Comparison of ENCODE assay signal across 9 cellular contexts in genomic region chr1:111603979-111604378, GRCh38. TPM values are rescaled to one million over a fixed set of nuclear protein-coding genes. Genes with fewer than 3 reads are reported as not detected.
A peak's percentile ranks its signal among the peaks of the same experiment; 100 is the strongest.
DNase-seq lines count a peak whose midpoint lies in the region; FAIRE-seq and TF ChIP-seq lines count a peak whose summit lies in the region.
"Had no signal": no experiment of that assay in that cellular context is flagged by ENCODE, and none has a peak within 500 bp of the region (broad histone marks: within the 10 kb centered on the region; RNA-seq: fewer than 3 reads in every experiment).

No MANE protein-coding gene starts in this region.

- no peaks in the 10 kb centered on the region for H3K9me2 ChIP-seq in hepatocyte (replicated peaks; ENCODE audit: insufficient read depth)

- no peaks in the 10 kb centered on the region for H3K36me3 ChIP-seq in hepatocyte (replicated peaks; ENCODE audit: insufficient read depth, low read depth)
- no peaks in the 10 kb centered on the region for H3K36me3 ChIP-seq in prostate gland

- H3K9me3 ChIP-seq in hepatocyte (ENCODE audit: low read depth), result no peaks in the 10 kb centered on the region
- no peaks in the 10 kb centered on the region for H3K9me3 ChIP-seq in prostate gland

- no peaks in the 10 kb centered on the region for H3K79me2 ChIP-seq in hepatocyte

- H3K27ac ChIP-seq in caudate nucleus (ENCODE audit: low read depth, low read length), result no peak overlapping the region
- no peak overlapping the region for H3K27ac ChIP-seq in hepatocyte
- H3K27ac ChIP-seq in prostate gland, result no peak overlapping the region

- FAIRE-seq in GM18507 (lab: Jason Lieb, UNC), result peak; percentile 80
- FAIRE-seq: bronchial epithelial cell had no signal

- TF ChIP-seq CTCF in hepatocyte (IDR thresholded peaks at IDR 0.05; ENCODE audit: poor library complexity), result no peak
- no peak for TF ChIP-seq CTCF in prostate gland (IDR thresholded peaks at IDR 0.05)

- H2AFZ ChIP-seq in hepatocyte, result no peak overlapping the region

- intact Hi-C loops in prostate gland (cut with DNase I), result no loop called here

- no peaks in the 10 kb centered on the region for H4K20me1 ChIP-seq in hepatocyte (ENCODE audit: insufficient read depth, poor library complexity, severe bottlenecking)

- H3K4me1 ChIP-seq in hepatocyte (ENCODE audit: insufficient read depth) (peaks cover 5% of the 10 kb centered on the region), prostate gland (replicated peaks) (no peaks in the 10 kb centered on the region)

- no peak overlapping the region for H3K4me3 ChIP-seq in hepatocyte
- H3K4me3 ChIP-seq in prostate gland, result no peak overlapping the region

- no peak overlapping the region for H3K4me2 ChIP-seq in hepatocyte

- H3K27me3 ChIP-seq in hepatocyte (no peaks in the 10 kb centered on the region), prostate gland (replicated peaks; ENCODE audit: insufficient read depth) (no peaks in the 10 kb centered on the region)

- 54% methylated on average over 4 of the region's 4 CpGs for WGBS in hepatocyte (ENCODE audit: low lambda C conversion rate, missing lambda C conversion rate)
- WGBS in prostate gland, result 74% methylated on average over 4 of the region's 4 CpGs

- no peak for DNase-seq in GM18507 (ENCODE audit: extremely low spot score, insufficient read length, low read depth)
- DNase-seq in NAMALWA (ENCODE audit: low spot score), result peak; percentile 25
- peak; percentile 74 for DNase-seq in activated effector memory CD4-positive, alpha-beta T cell treated with Interleukin-2 at 50 U/mL for 16 hours
- DNase-seq in stimulated activated CD4-positive, alpha-beta T cell treated with anti-CD3 and anti-CD28 coated beads, Interleukin-2, amount 100 ng/mL, for 24 hours, result peak; percentile 71 to 77
- DNase-seq in caudate nucleus (lab: John Stamatoyannopoulos, UW), result no peak
- DNase-seq in NCI-H1105 (lab: John Stamatoyannopoulos, UW), result no peak
- no peak for DNase-seq in hepatocyte (ENCODE audit: low spot score)
- no peak for DNase-seq in prostate gland (ENCODE audit: low spot score)

- TF ChIP-seq POLR2A in prostate gland (IDR thresholded peaks at IDR 0.05), result no peak

RNA-seq across cellular contexts. Expression of gene RAP1A, which starts 15.6 kb away (rescaled TPM):
- total RNA-seq in hepatocyte (49.6 and 56.2 TPM in 2 replicates), prostate gland (10 to 100 TPM; 31.4 to 39.1 TPM)
- polyA plus RNA-seq in hepatocyte, result 34.2 and 48.8 TPM in 2 replicates

Comparison
In these comparisons a context has a peak if more than half of its experiments do, and no peak if none do; other contexts are left out.
1. DNase-seq: peak in NAMALWA (single experiment), activated effector memory CD4-positive, alpha-beta T cell treated with Interleukin-2 at 50 U/mL for 16 hours (single experiment) and stimulated activated CD4-positive, alpha-beta T cell treated with anti-CD3 and anti-CD28 coated beads, Interleukin-2, amount 100 ng/mL, for 24 hours (2 of 2); none in GM18507 (single experiment), caudate nucleus (0 of 61), NCI-H1105 (single experiment), hepatocyte (single experiment) and prostate gland (single experiment).